10 cellular contexts compared by ENCODE assay signal in genomic region chr15:84929795-84930371, GRCh38. TPM values are rescaled to one million over a fixed set of nuclear protein-coding genes. Genes with fewer than 3 reads are reported as not detected.
DNase-seq lines count a peak whose midpoint lies in the region; ATAC-seq and TF ChIP-seq lines count a peak whose summit lies in the region.
"Had no signal": no experiment of that assay in that cellular context is flagged by ENCODE, and none has a peak within 500 bp of the region (broad histone marks: within the 10 kb centered on the region; RNA-seq: fewer than 3 reads in every experiment).

No MANE protein-coding gene starts in this region.

- CTCF ChIA-PET in A673 (lab: Charles Lee): no interaction called here

- TF ChIP-seq CTCF in A673 (conservative IDR thresholded peaks at IDR 0.05; ENCODE audit: low read depth, low read length) (no peak), gastrocnemius medialis (IDR thresholded peaks at IDR 0.05 in 4 of 5, conservative IDR thresholded peaks at IDR 0.05 in 1 of 5) (no peak)

- in situ Hi-C loops in gastrocnemius medialis (cut with MboI; ENCODE audit: low sequenced_read_pairs in 4 of 4): loop anchor here in 3 of 4 donors (5.0 to 10.0 kb wide), 4 partner anchors 55 to 343 kb away; no protein-coding TSS in a partner anchor

- H3K27ac ChIP-seq in A673 (ENCODE audit: low read depth, low read length, poor library complexity, severe bottlenecking) (no peak overlapping the region), gastrocnemius medialis (no peak overlapping the region)

- intact Hi-C loops in A673 (cut with micrococcal nuclease; ENCODE audit: unreplicated experiment): loop anchor here (2.0 kb wide), 2 partner anchors 275 to 341 kb away; partner anchors contain the start of gene WDR73
- intact Hi-C loops in gastrocnemius medialis (cut with DNase I; ENCODE audit: low total_unique reads): loop anchor here (2.0 to 5.0 kb wide), 6 partner anchors 53 to 341 kb away; partner anchors contain the start of genes NMB and ZNF592

- no peak overlapping the region for H3K27ac Mint-ChIP-seq in activated naive CD8-positive, alpha-beta T cell treated with anti-CD3 and anti-CD28 coated beads, Interleukin-2, amount 50 U/mL, for 24 hours
- H3K27ac Mint-ChIP-seq: stimulated activated naive CD8-positive, alpha-beta T cell treated with anti-CD3 and anti-CD28 coated beads, Interleukin-15, Interleukin-2, amounts not matched to agents 100 ng/mL and 50 ng/mL, for 24 hours had no signal

- H3K4me1 ChIP-seq in A673 (ENCODE audit: insufficient read depth, low read length, poor library complexity, severe bottlenecking) (no peaks in the 10 kb centered on the region), gastrocnemius medialis (peaks cover 12 to 16% of the 10 kb centered on the region in 2 donors)

- no peak overlapping the region for H3K4me3 Mint-ChIP-seq in activated naive CD8-positive, alpha-beta T cell treated with anti-CD3 and anti-CD28 coated beads, Interleukin-2, amount 50 U/mL, for 24 hours
- H3K4me3 Mint-ChIP-seq: stimulated activated naive CD8-positive, alpha-beta T cell treated with anti-CD3 and anti-CD28 coated beads, Interleukin-15, Interleukin-2, amounts not matched to agents 100 ng/mL and 50 ng/mL, for 24 hours had no signal

- TF ChIP-seq POLR2A in gastrocnemius medialis (IDR thresholded peaks at IDR 0.05): no peak

- no peaks in the 10 kb centered on the region for H3K27me3 Mint-ChIP-seq in activated naive CD8-positive, alpha-beta T cell treated with anti-CD3 and anti-CD28 coated beads, Interleukin-2, amount 50 U/mL, for 24 hours
- H3K27me3 Mint-ChIP-seq: stimulated activated naive CD8-positive, alpha-beta T cell treated with anti-CD3 and anti-CD28 coated beads, Interleukin-15, Interleukin-2, amounts not matched to agents 100 ng/mL and 50 ng/mL, for 24 hours had no signal

- H3K9me3 ChIP-seq in A673 (ENCODE audit: low read depth, low read length, poor library complexity, severe bottlenecking) (no peaks in the 10 kb centered on the region), gastrocnemius medialis (no peaks in the 10 kb centered on the region)

- H3K27me3 ChIP-seq in A673 (replicated peaks; ENCODE audit: insufficient read depth, low read depth, low read length, poor library complexity) (no peaks in the 10 kb centered on the region), gastrocnemius medialis (no peaks in the 10 kb centered on the region)

- H3K9me3 Mint-ChIP-seq in activated naive CD8-positive, alpha-beta T cell treated with anti-CD3 and anti-CD28 coated beads, Interleukin-2, amount 50 U/mL, for 24 hours: no peaks in the 10 kb centered on the region
- H3K9me3 Mint-ChIP-seq: stimulated activated naive CD8-positive, alpha-beta T cell treated with anti-CD3 and anti-CD28 coated beads, Interleukin-15, Interleukin-2, amounts not matched to agents 100 ng/mL and 50 ng/mL, for 24 hours had no signal

- ATAC-seq in activated naive CD8-positive, alpha-beta T cell treated with anti-CD3 and anti-CD28 coated beads, Interleukin-2, amount 50 U/mL, for 24 hours: peak; percentile 66
- no peak for ATAC-seq in gastrocnemius medialis
- ATAC-seq in HG02759 (IDR thresholded peaks at IDR 0.05; ENCODE audit: unreplicated experiment): no peak

- POLR2A ChIA-PET in A673 (lab: Charles Lee; ENCODE audit: low non-redundant PET): interaction anchor here (0.6 kb wide), 1 partner anchor 9 kb away, joined by 7 read pairs; no protein-coding TSS in a partner anchor

- no TSS peak for BruUV-seq in A673 (replicated peaks; lab: Mats Ljungman, UMichigan)

- H3K4me1 Mint-ChIP-seq in activated naive CD8-positive, alpha-beta T cell treated with anti-CD3 and anti-CD28 coated beads, Interleukin-2, amount 50 U/mL, for 24 hours: peaks cover 10% of the 10 kb centered on the region

- peak; percentile 28 for DNase-seq in A673 (ENCODE audit: low spot score)
- peak; percentile 37 for DNase-seq in HK-2 (ENCODE audit: unreplicated experiment)
- DNase-seq in activated naive CD8-positive, alpha-beta T cell treated with anti-CD3 and anti-CD28 coated beads, Interleukin-2, amount 50 U/mL, for 24 hours: peak; percentile 28
- DNase-seq in kidney tubule cell (ENCODE audit: low spot score): peak; percentile 97
- no peak for DNase-seq in NCI-H524 treated with DMSO at 0.1 percent for 48 hours (lab: John Stamatoyannopoulos, UW)
- no peak for DNase-seq in hippocampal formation (lab: John Stamatoyannopoulos, UW)
- DNase-seq in gastrocnemius medialis: no peak

- H3K36me3 ChIP-seq in A673 (ENCODE audit: insufficient read depth, low read length, poor library complexity, severe bottlenecking) (no peaks in the 10 kb centered on the region), gastrocnemius medialis (no peaks in the 10 kb centered on the region)

- no peaks in the 10 kb centered on the region for H3K36me3 Mint-ChIP-seq in activated naive CD8-positive, alpha-beta T cell treated with anti-CD3 and anti-CD28 coated beads, Interleukin-2, amount 50 U/mL, for 24 hours (ENCODE audit: low read depth)

- no peak overlapping the region for H3K4me3 ChIP-seq in A673 (ENCODE audit: low read depth, low read length, poor library complexity, severe bottlenecking)
- no peak overlapping the region for H3K4me3 ChIP-seq in gastrocnemius medialis

RNA-seq across cellular contexts. Expression of gene SLC28A1, which starts 45.4 kb away (rescaled TPM):
- total RNA-seq in A673 (2021): not detected in 2 replicates
- total RNA-seq in gastrocnemius medialis: under 1 TPM in 1 of 4 donors, not detected in 3; 0.47 TPM
- total RNA-seq: omental fat pad had no signal

RNA-seq across cellular contexts. Expression of gene PDE8A, which starts 51.8 kb away (rescaled TPM):
- total RNA-seq in A673 (2021) (69.8 and 80.7 TPM in 2 replicates), gastrocnemius medialis (10 to 100 TPM in 3 of 4 donors, 1 to 10 TPM in 1; 6.3 to 20.6 (median 13.9) TPM)

Comparison
In these comparisons a context has a peak if more than half of its experiments do, and no peak if none do; other contexts are left out.
1. DNase-seq: peak in A673 (single experiment), HK-2 (single experiment), activated naive CD8-positive, alpha-beta T cell treated with anti-CD3 and anti-CD28 coated beads, Interleukin-2, amount 50 U/mL, for 24 hours (single experiment) and kidney tubule cell (single experiment); none in NCI-H524 treated with DMSO at 0.1 percent for 48 hours (single experiment), hippocampal formation (0 of 2) and gastrocnemius medialis (0 of 2).